ENCODE assay signal across 12 cellular contexts in the genomic region with DNA sequence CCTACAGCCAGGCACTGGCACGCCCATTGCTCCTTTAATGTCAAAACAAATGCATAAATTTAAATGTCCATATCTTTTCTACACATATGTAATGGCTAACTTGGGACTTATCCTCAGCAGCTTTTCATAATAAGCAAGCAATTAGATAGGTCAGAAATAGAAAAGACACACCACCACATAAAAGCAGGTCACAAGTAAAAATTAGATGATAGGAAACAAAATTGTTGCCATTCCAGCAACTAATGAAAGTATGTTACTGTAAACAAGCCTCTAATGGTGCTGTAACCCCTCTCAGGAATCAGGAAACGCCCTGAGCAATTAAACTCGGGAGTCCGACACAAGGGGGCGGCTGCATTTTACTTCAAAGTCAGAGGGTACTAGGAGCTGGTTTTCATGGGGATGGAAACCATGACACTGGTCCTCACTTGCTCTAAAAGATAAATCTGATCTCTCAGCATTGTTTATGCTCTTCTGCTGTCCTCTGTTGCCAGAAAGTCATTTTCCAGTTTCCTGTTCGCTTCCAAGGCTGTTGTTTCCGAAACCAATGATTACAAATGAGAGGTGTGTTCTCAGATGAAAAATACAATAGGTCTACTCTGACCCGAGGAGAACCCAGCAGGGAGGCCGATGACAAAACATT.
A peak's percentile ranks its signal among the peaks of the same experiment; 100 is the strongest.
DNase-seq lines count a peak whose midpoint lies in the region; ATAC-seq and TF ChIP-seq lines count a peak whose summit lies in the region.
"Had no signal": no experiment of that assay in that cellular context is flagged by ENCODE, and none has a peak within 500 bp of the region (broad histone marks: within the 10 kb centered on the region; RNA-seq: fewer than 3 reads in every experiment).

No MANE protein-coding gene starts in this region.

- H3K4me1 Mint-ChIP-seq in HFFc6 (ENCODE audit: low read depth) = peaks cover 72% of the 10 kb centered on the region
- H3K4me1 Mint-ChIP-seq in activated CD4-positive, alpha-beta T cell treated with anti-CD3 and anti-CD28 coated beads, Interleukin-2, amount 10 ng/mL, durations not matched to agents 24 days and 14 days = peaks cover 33% of the 10 kb centered on the region

- H3K27ac ChIP-seq in SK-N-MC = peak overlapping the region; percentile 45; the same call in 1 of the 2 replicates
- H3K27ac ChIP-seq in suprapubic skin = peak overlapping the region; percentile 55

- no peaks in the 10 kb centered on the region for H3K27me3 ChIP-seq in suprapubic skin

- peaks cover 17% of the 10 kb centered on the region; the same call in 1 of the 2 replicates for H3K36me3 Mint-ChIP-seq in HFFc6 (ENCODE audit: low read depth)
- peaks cover 13% of the 10 kb centered on the region for H3K36me3 Mint-ChIP-seq in activated CD4-positive, alpha-beta T cell treated with anti-CD3 and anti-CD28 coated beads, Interleukin-2, amount 10 ng/mL, durations not matched to agents 24 days and 14 days (ENCODE audit: low read depth)

- TF ChIP-seq POLR2A in suprapubic skin (IDR thresholded peaks at IDR 0.05) = no peak

- intact Hi-C loops in activated CD4-positive, alpha-beta T cell treated with anti-CD3 and anti-CD28 coated beads, Interleukin-2, amount 10 ng/mL, durations not matched to agents 24 days and 14 days (cut with micrococcal nuclease) = no loop called here

- TF ChIP-seq CTCF in HFFc6 (IDR thresholded peaks at IDR 0.05) (peak; percentile 42; the same call in 1 of the 2 replicates), suprapubic skin (IDR thresholded peaks at IDR 0.05) (no peak)

- peaks cover 4% of the 10 kb centered on the region for H3K27me3 Mint-ChIP-seq in HFFc6 (ENCODE audit: insufficient read depth)
- H3K27me3 Mint-ChIP-seq in activated CD4-positive, alpha-beta T cell treated with anti-CD3 and anti-CD28 coated beads, Interleukin-2, amount 10 ng/mL, durations not matched to agents 24 days and 14 days = peaks cover 2% of the 10 kb centered on the region
- H3K27me3 Mint-ChIP-seq: activated CD4-positive, alpha-beta memory T cell treated with anti-CD3 and anti-CD28 coated beads, Interleukin-2, amount 10 ng/mL, durations not matched to agents 7 days and 5 days; activated naive CD8-positive, alpha-beta T cell treated with anti-CD3 and anti-CD28 coated beads, Interleukin-2, amount 50 U/mL, for 24 hours had no signal

- H3K9me3 ChIP-seq in SK-N-MC (ENCODE audit: low read depth, low read length) (peaks cover 3% of the 10 kb centered on the region; the same call in 1 of the 2 replicates), suprapubic skin (no peaks in the 10 kb centered on the region)

- H3K4me3 ChIP-seq in SK-N-MC (peak overlapping the region; percentile 38), suprapubic skin (no peak overlapping the region)

- DNase-seq in HFFc6 = no peak
- no peak for DNase-seq in SK-N-MC (ENCODE audit: low read depth, low spot score)
- no peak for DNase-seq in left lobe of liver (ENCODE audit: low spot score)
- DNase-seq in suprapubic skin (ENCODE audit: low spot score in 2 of 2) = no peak
- DNase-seq in NK-92 treated with Interleukin-12 subunit alpha and Interleukin-12 subunit beta, amount 100 ng/mL, for 24 hours (lab: John Stamatoyannopoulos, UW) = no peak
- no peak for DNase-seq in activated CD4-positive, alpha-beta T cell treated with anti-CD3 and anti-CD28 coated beads, Interleukin-2, amount 10 ng/mL, durations not matched to agents 24 days and 14 days
- DNase-seq: activated CD4-positive, alpha-beta memory T cell treated with anti-CD3 and anti-CD28 coated beads, Interleukin-2, amount 10 ng/mL, durations not matched to agents 7 days and 5 days; activated naive CD8-positive, alpha-beta T cell treated with anti-CD3 and anti-CD28 coated beads, Interleukin-2, amount 50 U/mL, for 24 hours; effector CD8-positive, alpha-beta T cell; stimulated activated CD4-positive, alpha-beta T cell treated with anti-CD3 and anti-CD28 coated beads, Interleukin-1b, Interleukin-23, amount 100 ng/mL, for 48 hours had no signal

- peaks cover 59% of the 10 kb centered on the region for H3K4me1 ChIP-seq in suprapubic skin

- H3K36me3 ChIP-seq in SK-N-MC (ENCODE audit: insufficient read depth, low read length) (no peaks in the 10 kb centered on the region), suprapubic skin (peaks cover 7% of the 10 kb centered on the region)

- no peak overlapping the region for H3K9ac ChIP-seq in SK-N-MC (ENCODE audit: insufficient read length)

- no peak for TF ChIP-seq EP300 in suprapubic skin (IDR thresholded peaks at IDR 0.05)

- H3K9me3 Mint-ChIP-seq in HFFc6 = no peaks in the 10 kb centered on the region
- no peaks in the 10 kb centered on the region for H3K9me3 Mint-ChIP-seq in activated CD4-positive, alpha-beta T cell treated with anti-CD3 and anti-CD28 coated beads, Interleukin-2, amount 10 ng/mL, durations not matched to agents 24 days and 14 days
- H3K9me3 Mint-ChIP-seq: activated CD4-positive, alpha-beta memory T cell treated with anti-CD3 and anti-CD28 coated beads, Interleukin-2, amount 10 ng/mL, durations not matched to agents 7 days and 5 days; activated naive CD8-positive, alpha-beta T cell treated with anti-CD3 and anti-CD28 coated beads, Interleukin-2, amount 50 U/mL, for 24 hours had no signal

- ATAC-seq in left lobe of liver (peak; percentile 33), GM18907 (IDR thresholded peaks at IDR 0.05; ENCODE audit: unreplicated experiment) (no peak)
- ATAC-seq: activated naive CD8-positive, alpha-beta T cell treated with anti-CD3 and anti-CD28 coated beads, Interleukin-2, amount 50 U/mL, for 24 hours had no signal

- 45% methylated on average over 9 of the region's 9 CpGs for WGBS in suprapubic skin

- H3K4me3 Mint-ChIP-seq in HFFc6 = no peak overlapping the region
- H3K4me3 Mint-ChIP-seq in activated CD4-positive, alpha-beta T cell treated with anti-CD3 and anti-CD28 coated beads, Interleukin-2, amount 10 ng/mL, durations not matched to agents 24 days and 14 days = no peak overlapping the region
- H3K4me3 Mint-ChIP-seq: activated CD4-positive, alpha-beta memory T cell treated with anti-CD3 and anti-CD28 coated beads, Interleukin-2, amount 10 ng/mL, durations not matched to agents 7 days and 5 days; activated naive CD8-positive, alpha-beta T cell treated with anti-CD3 and anti-CD28 coated beads, Interleukin-2, amount 50 U/mL, for 24 hours; IgD-negative memory B cell had no signal

- H3K27ac Mint-ChIP-seq in HFFc6 = no peak overlapping the region; the same call in 1 of the 2 replicates
- H3K27ac Mint-ChIP-seq in activated CD4-positive, alpha-beta T cell treated with anti-CD3 and anti-CD28 coated beads, Interleukin-2, amount 10 ng/mL, durations not matched to agents 24 days and 14 days = no peak overlapping the region
- H3K27ac Mint-ChIP-seq: activated CD4-positive, alpha-beta memory T cell treated with anti-CD3 and anti-CD28 coated beads, Interleukin-2, amount 10 ng/mL, durations not matched to agents 7 days and 5 days had no signal
